In the genomic region with DNA sequence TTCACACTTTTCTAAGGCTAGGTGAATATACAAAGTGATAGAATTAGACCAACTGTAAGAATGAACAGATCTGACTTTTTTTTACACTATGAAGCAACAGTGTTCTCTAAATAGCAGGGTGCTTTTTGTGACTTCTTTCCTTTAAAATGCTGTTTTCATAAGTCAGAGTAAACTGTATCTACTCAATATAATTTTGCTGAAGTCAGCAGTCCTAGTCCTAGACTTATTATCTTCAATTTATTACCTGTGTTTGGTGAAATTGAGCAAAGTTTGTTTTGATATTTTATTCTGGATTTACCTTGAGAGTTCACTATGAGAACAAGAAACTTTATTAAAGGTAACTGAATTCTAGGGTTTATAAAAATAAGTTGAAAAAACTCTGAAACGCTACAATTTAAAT, we compare ENCODE assay signal across 25 cellular contexts.
"Had no signal": no experiment of that assay in that cellular context is flagged by ENCODE, and none has a peak within 500 bp of the region (broad histone marks: within the 10 kb centered on the region; RNA-seq: fewer than 3 reads in every experiment).

No MANE protein-coding gene starts in this region.

- H3K27me3 ChIP-seq: neural progenitor cell, ovary, spleen, stomach, testis, tibial artery, transverse colon, upper lobe of right lung, uterus had no signal

- DNase-seq: naive thymus-derived CD4-positive, alpha-beta T cell; natural killer cell; occipital lobe; ovary; posterior cingulate gyrus; psoas muscle; right cardiac atrium; spleen; stimulated activated CD4-positive, alpha-beta T cell treated with anti-CD3 and anti-CD28 coated beads, Interleukin-12 subunit alpha, Interleukin-12 subunit beta, amount 100 ng/mL, for 4 hours; stimulated activated CD4-positive, alpha-beta T cell treated with anti-CD3 and anti-CD28 coated beads, Interleukin-1b, Interleukin-23, amount 100 ng/mL, for 48 hours; stimulated activated CD4-positive, alpha-beta T cell treated with anti-CD3 and anti-CD28 coated beads, Interleukin-4, amount 100 ng/mL, for 1 hour; stimulated activated naive B cell treated with anti-CD40 and anti-IgM and Interleukin-4, amounts not matched to agents 10 μg/mL and 1 μg/mL and 100 μg/mL, for 72 hours; stimulated activated naive CD4-positive, alpha-beta T cell treated with Interleukin-2 at 50 U/mL for 16 hours; stomach; testis; tibial artery; transverse colon; upper lobe of right lung; uterus had no signal

- H3K4me1 ChIP-seq: neural progenitor cell, parathyroid adenoma, psoas muscle, spleen, stomach, testis, tibial artery, upper lobe of right lung, uterus had no signal

- H3K27ac ChIP-seq: neural progenitor cell, ovary, parathyroid adenoma, psoas muscle, skin epidermis, spleen, stomach, testis, tibial artery, transverse colon, upper lobe of right lung, uterus had no signal

- H2AFZ ChIP-seq: neural progenitor cell, parathyroid adenoma had no signal

- H3K9ac ChIP-seq: neural progenitor cell, parathyroid adenoma had no signal

- H3K9me3 ChIP-seq: ovary, psoas muscle, stomach, testis, tibial artery, transverse colon, upper lobe of right lung, uterus had no signal

- H3K4me3 ChIP-seq: neural progenitor cell, ovary, psoas muscle, skin epidermis, smooth muscle cell, spleen, stomach, testis, tibial artery, transverse colon, upper lobe of right lung, uterus had no signal

- H3K79me2 ChIP-seq: parathyroid adenoma had no signal

- H3K36me3 ChIP-seq: neural progenitor cell, ovary, spleen, stomach, tibial artery, transverse colon, upper lobe of right lung, uterus had no signal

- ATAC-seq: naive thymus-derived CD4-positive, alpha-beta T cell; natural killer cell; psoas muscle; right cardiac atrium; sciatic nerve; stimulated activated effector memory CD8-positive, alpha-beta T cell treated with anti-CD3 and anti-CD28 coated beads, Interleukin-12 subunit alpha, Interleukin-12 subunit beta, amount 100 ng/mL, for 72 hours; stimulated activated naive B cell treated with anti-CD40 and anti-IgM and Interleukin-4, amounts not matched to agents 10 μg/mL and 1 μg/mL and 100 μg/mL, for 72 hours; upper lobe of right lung had no signal

- H3K4me2 ChIP-seq: neural progenitor cell, smooth muscle cell had no signal
